Comparison of ENCODE assay signal across 19 cellular contexts in genomic region chr5:74288038-74288437, GRCh38.
"Had no signal": no experiment of that assay in that cellular context is flagged by ENCODE, and none has a peak within 500 bp of the region (broad histone marks: within the 10 kb centered on the region; RNA-seq: fewer than 3 reads in every experiment).

No MANE protein-coding gene starts in this region.

- H3K36me3 Mint-ChIP-seq: naive thymus-derived CD8-positive, alpha-beta T cell had no signal

- H3K9me3 Mint-ChIP-seq: activated B cell treated with CpG ODN at 0.5 μM for 24 hours; activated CD4-positive, alpha-beta T cell treated with anti-CD3 and anti-CD28 coated beads, Interleukin-2, amount 10 ng/mL, durations not matched to agents 7 days and 5 days; dendritic cell treated with granulocyte-macrophage colony-stimulating factor and Interleukin-4, amounts not matched to agents 40 ng/mL and 50 ng/mL, for 4 days; endodermal cell; naive thymus-derived CD8-positive, alpha-beta T cell; stimulated activated naive CD8-positive, alpha-beta T cell treated with anti-CD3 and anti-CD28 coated beads, Interleukin-15, Interleukin-2, amounts not matched to agents 100 ng/mL and 50 ng/mL, for 24 hours had no signal

- H3K4me1 Mint-ChIP-seq: activated B cell treated with CpG ODN at 0.5 μM for 24 hours; activated CD4-positive, alpha-beta T cell treated with anti-CD3 and anti-CD28 coated beads, Interleukin-2, amount 10 ng/mL, durations not matched to agents 7 days and 5 days; endodermal cell; naive thymus-derived CD8-positive, alpha-beta T cell; T-helper 17 cell had no signal

- H3K27ac Mint-ChIP-seq: activated B cell treated with CpG ODN at 0.5 μM for 24 hours; activated CD4-positive, alpha-beta T cell treated with anti-CD3 and anti-CD28 coated beads, Interleukin-2, amount 10 ng/mL, durations not matched to agents 7 days and 5 days; dendritic cell treated with granulocyte-macrophage colony-stimulating factor and Interleukin-4, amounts not matched to agents 40 ng/mL and 50 ng/mL, for 4 days; endodermal cell; naive thymus-derived CD8-positive, alpha-beta T cell; progenitor cell of endocrine pancreas; stimulated activated naive CD8-positive, alpha-beta T cell treated with anti-CD3 and anti-CD28 coated beads, Interleukin-15, Interleukin-2, amounts not matched to agents 100 ng/mL and 50 ng/mL, for 24 hours; T-helper 17 cell had no signal

- H3K9me3 ChIP-seq: body of pancreas, mucosa of descending colon, thoracic aorta had no signal

- ATAC-seq: naive thymus-derived CD8-positive, alpha-beta T cell; T-helper 17 cell had no signal

- H3K27me3 ChIP-seq: body of pancreas had no signal

- H3K4me3 ChIP-seq: body of pancreas, mucosa of descending colon, thoracic aorta had no signal

- H3K27ac ChIP-seq: body of pancreas had no signal

- H3K36me3 ChIP-seq: thoracic aorta had no signal

- H3K4me3 Mint-ChIP-seq: activated B cell treated with CpG ODN at 0.5 μM for 24 hours; activated CD4-positive, alpha-beta T cell treated with anti-CD3 and anti-CD28 coated beads, Interleukin-2, amount 10 ng/mL, durations not matched to agents 7 days and 5 days; dendritic cell treated with granulocyte-macrophage colony-stimulating factor and Interleukin-4, amounts not matched to agents 40 ng/mL and 50 ng/mL, for 4 days; endodermal cell; naive thymus-derived CD8-positive, alpha-beta T cell; stimulated activated naive CD8-positive, alpha-beta T cell treated with anti-CD3 and anti-CD28 coated beads, Interleukin-15, Interleukin-2, amounts not matched to agents 100 ng/mL and 50 ng/mL, for 24 hours; T-helper 17 cell had no signal

- DNase-seq: activated B cell treated with CpG ODN at 0.5 μM for 24 hours; activated CD4-positive, alpha-beta T cell treated with anti-CD3 and anti-CD28 coated beads, Interleukin-2, amount 10 ng/mL, durations not matched to agents 7 days and 5 days; activated CD8-positive, alpha-beta memory T cell treated with anti-CD3 and anti-CD28 coated beads for 24 hours; activated naive CD4-positive, alpha-beta T cell treated with anti-CD3 and anti-CD28 coated beads, Interleukin-2, amount 50 U/mL, for 16 hours; endodermal cell; erythroblast; foreskin fibroblast; hippocampal formation; mucosa of descending colon; naive thymus-derived CD8-positive, alpha-beta T cell; nucleus accumbens; SHP77 treated with DMSO at 0.1 percent for 48 hours; stimulated activated CD4-positive, alpha-beta T cell treated with anti-CD3 and anti-CD28 coated beads, Interleukin-4, amount 100 ng/mL, for 1 hour; T-helper 17 cell had no signal
